Comparison of ENCODE assay signal across 24 cellular contexts in the genomic region with DNA sequence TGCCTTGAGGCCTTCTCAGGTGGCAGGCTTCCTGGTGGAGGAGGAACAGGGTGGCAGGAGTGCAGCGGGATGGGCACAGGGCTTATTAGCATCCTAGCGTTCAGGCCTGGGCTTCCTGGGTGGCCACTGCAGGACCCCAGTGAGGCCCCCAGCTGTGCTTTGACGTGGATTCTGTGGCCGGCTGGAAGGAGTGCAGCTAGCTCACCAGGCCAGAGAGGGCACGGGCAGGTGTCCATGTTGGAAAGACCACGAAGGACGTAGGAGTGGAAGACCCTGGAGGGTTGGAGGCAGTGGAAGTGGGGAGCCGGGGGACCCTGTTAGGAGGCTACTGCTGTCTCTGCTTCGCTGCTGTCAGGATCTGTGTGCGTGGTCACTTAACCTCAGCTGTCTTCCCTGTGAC. TPM values are rescaled to one million over a fixed set of nuclear protein-coding genes. Genes with fewer than 3 reads are reported as not detected.
DNase-seq lines count a peak whose midpoint lies in the region; ATAC-seq, FAIRE-seq and TF ChIP-seq lines count a peak whose summit lies in the region.
"Had no signal": no experiment of that assay in that cellular context is flagged by ENCODE, and none has a peak within 500 bp of the region (broad histone marks: within the 10 kb centered on the region; RNA-seq: fewer than 3 reads in every experiment).

No MANE protein-coding gene starts in this region.

- TF ChIP-seq POLR2A in HepG2 (IDR thresholded peaks at IDR 0.05; ENCODE audit: insufficient read depth in 1 of 2, low read depth in 2 of 2, low read length in 2 of 2) = no peak

- H3K36me3 ChIP-seq in liver (ENCODE audit: control insufficient read depth in 4 of 4, insufficient read depth in 3 of 4, low read depth in 1 of 4, low read length in 3 of 4) (peaks cover 8 to 32% (median 20%) of the 10 kb centered on the region in 4 donors), HepG2 (replicated peaks in 1 of 2; ENCODE audit: control insufficient read depth in 1 of 2, insufficient read depth in 2 of 2, low read length in 2 of 2) (peaks cover 23 to 64% of the 10 kb centered on the region in 2 experiments), aorta (ENCODE audit: control insufficient read depth in 1 of 2, insufficient read depth in 2 of 2, low read length in 1 of 2) (no peaks in the 10 kb centered on the region)

- no TSS peak for BruUV-seq in HepG2 (replicated peaks; lab: Mats Ljungman, UMichigan)

- H3K9ac ChIP-seq in liver (ENCODE audit: low read depth in 1 of 2, low read length in 2 of 2) (no peak overlapping the region), HepG2 (ENCODE audit: insufficient read depth, low read depth, low read length) (no peak overlapping the region)

- ATAC-seq in HepG2 (no peak), aorta (ENCODE audit: low FRiP score) (no peak), HG03520 (IDR thresholded peaks at IDR 0.05; ENCODE audit: unreplicated experiment) (no peak)

- H4K20me1 ChIP-seq in HepG2 (ENCODE audit: insufficient read depth, low read length) = 0 out of 2 replicates have a peak, but pooled peaks cover 4% of the 10 kb centered on the region

- H3K4me1 Mint-ChIP-seq in T-helper 2 cell treated with Interferon-gamma antibody and Interleukin-4, amounts not matched to agents 5 μg/mL and 100 μg/mL, for 36 hours (ENCODE audit: low read depth) = peaks cover 3% of the 10 kb centered on the region
- H3K4me1 Mint-ChIP-seq: CD8-positive, alpha-beta memory T cell; IgD-negative memory B cell had no signal

- no peaks in the 10 kb centered on the region for H3K9me3 Mint-ChIP-seq in T-helper 2 cell treated with Interferon-gamma antibody and Interleukin-4, amounts not matched to agents 5 μg/mL and 100 μg/mL, for 36 hours
- H3K9me3 Mint-ChIP-seq: CD8-positive, alpha-beta memory T cell; IgD-negative memory B cell had no signal

- intact Hi-C loops in HepG2 (cut with micrococcal nuclease; ENCODE audit: unreplicated experiment) (no loop called here), aorta (cut with DNase I) (no loop called here)

- H3K27me3 ChIP-seq in liver (ENCODE audit: control insufficient read depth in 4 of 4, insufficient read depth in 4 of 4, low read length in 3 of 4) (no peaks in the 10 kb centered on the region), HepG2 (ENCODE audit: control insufficient read depth in 1 of 2, insufficient read depth in 2 of 2, low read length in 2 of 2) (no peaks in the 10 kb centered on the region), layer of hippocampus (ENCODE audit: control insufficient read depth, insufficient read depth, low read length) (no peaks in the 10 kb centered on the region), aorta (ENCODE audit: control insufficient read depth in 1 of 2, insufficient read depth in 2 of 2, low read length in 1 of 2) (no peaks in the 10 kb centered on the region)

- H3K27me3 Mint-ChIP-seq in T-helper 2 cell treated with Interferon-gamma antibody and Interleukin-4, amounts not matched to agents 5 μg/mL and 100 μg/mL, for 36 hours (ENCODE audit: low read depth) = no peaks in the 10 kb centered on the region
- H3K27me3 Mint-ChIP-seq: CD8-positive, alpha-beta memory T cell; IgD-negative memory B cell had no signal

- H3K4me3 Mint-ChIP-seq in T-helper 2 cell treated with Interferon-gamma antibody and Interleukin-4, amounts not matched to agents 5 μg/mL and 100 μg/mL, for 36 hours = no peak overlapping the region

- TF ChIP-seq EP300 in HepG2 (IDR thresholded peaks at IDR 0.05; ENCODE audit: low read depth in 2 of 2, low read length in 2 of 2) (no peak), HepG2 (CRISPR knock-in tag; IDR thresholded peaks at IDR 0.05; ENCODE audit: borderline replicate concordance) (no peak)

- no peak for DNase-seq in T-helper 2 cell treated with Interferon-gamma antibody and Interleukin-4, amounts not matched to agents 5 μg/mL and 100 μg/mL, for 36 hours (ENCODE audit: low spot score)
- DNase-seq in T-helper 2 cell (no peak), HepG2 (ENCODE audit: low spot score) (no peak), aorta (peak; percentile 26 to 70), NCI-H1092 treated with DMSO at 0.1 percent for 48 hours (lab: John Stamatoyannopoulos, UW) (no peak)
- DNase-seq: ACHN; Calu3; CD8-positive, alpha-beta memory T cell; GDM1; Karpas-422; NCI-H1417; NCI-H1694 treated with DMSO at 0.1 percent for 48 hours; NCI-H2081 treated with DMSO at 0.1 percent for 48 hours; NCI-H446; NCI-H526; OCI-M1 had no signal

- 96% methylated on average over 10 of the region's 10 CpGs for WGBS in liver
- WGBS in HepG2 (ENCODE audit: low lambda C conversion rate) = 96% methylated on average over 9 of the region's 10 CpGs
- 94% methylated on average over 10 of the region's 10 CpGs for WGBS in aorta, 2 donors

- no peak for FAIRE-seq in HepG2 (lab: Jason Lieb, UNC)
- FAIRE-seq: GM18507, H1, RCC 7860 had no signal

- CTCF ChIA-PET in HepG2 (lab: Yijun Ruan, JAX; ENCODE audit: low intra/inter-chr PET ratio, low total read pairs) = no interaction called here

- peak overlapping the region; percentile 41 for H3K27ac Mint-ChIP-seq in T-helper 2 cell treated with Interferon-gamma antibody and Interleukin-4, amounts not matched to agents 5 μg/mL and 100 μg/mL, for 36 hours
- H3K27ac Mint-ChIP-seq: IgD-negative memory B cell had no signal

- H3K4me3 ChIP-seq in liver (ENCODE audit: low read depth in 1 of 3, low read length in 3 of 3) (no peak overlapping the region), HepG2 (replicated peaks in 1 of 3; ENCODE audit: insufficient read depth in 1 of 3, low read depth in 2 of 3, low read length in 3 of 3) (no peak overlapping the region), aorta (ENCODE audit: low read length in 2 of 2) (no peak overlapping the region)

- TF ChIP-seq RAD21 in liver (IDR thresholded peaks at IDR 0.05) (no peak), HepG2 (CRISPR knock-in tag; IDR thresholded peaks at IDR 0.05) (no peak)

- no peak overlapping the region for H3K4me2 ChIP-seq in HepG2 (ENCODE audit: low read depth, low read length)

- no peaks in the 10 kb centered on the region for H3K79me2 ChIP-seq in HepG2 (ENCODE audit: insufficient read depth, low read length)

- peak overlapping the region; percentile 85 to 86 for H3K27ac ChIP-seq in liver (ENCODE audit: low read depth in 1 of 2, low read length in 2 of 2)
- H3K27ac ChIP-seq in HepG2 (ENCODE audit: extremely low read length, insufficient read depth, low read length) = no peak overlapping the region
- peak overlapping the region; percentile 25 for H3K27ac ChIP-seq in layer of hippocampus (ENCODE audit: low read depth, low read length)
- no peak overlapping the region for H3K27ac ChIP-seq in aorta (ENCODE audit: low read depth in 1 of 2, low read length in 2 of 2)
- H3K27ac ChIP-seq: 22Rv1 had no signal

- TF ChIP-seq CTCF in liver (IDR thresholded peaks at IDR 0.05; ENCODE audit: low read depth, low read length, missing input control) (no peak), HepG2 (CRISPR knock-in tag; IDR thresholded peaks at IDR 0.05) (no peak)

- POLR2A ChIA-PET in HepG2 (lab: Yijun Ruan, JAX) = interaction anchor here (1.5 kb wide), 1 partner anchor 37 kb away, joined by 5 read pairs; a partner anchor contains a TSS

- H3K9me3 ChIP-seq in liver (ENCODE audit: control insufficient read depth in 4 of 4, low read length in 3 of 4) = no peaks in the 10 kb centered on the region
- H3K9me3 ChIP-seq in HepG2 (ENCODE audit: low read length) = no peaks in the 10 kb centered on the region
- H3K9me3 ChIP-seq in aorta (ENCODE audit: control insufficient read depth, low read length) = no peaks in the 10 kb centered on the region

- H3K36me3 Mint-ChIP-seq in T-helper 2 cell treated with Interferon-gamma antibody and Interleukin-4, amounts not matched to agents 5 μg/mL and 100 μg/mL, for 36 hours (ENCODE audit: low read depth) = peaks cover 34% of the 10 kb centered on the region

- in situ Hi-C loops in HepG2 (cut with HindIII; ENCODE audit: extremely low pct_ligation_motif_present, low pct_unique_long_range_greater_than_20kb) = no loop called here

- H3K4me1 ChIP-seq in liver (ENCODE audit: control insufficient read depth in 4 of 4, insufficient read depth in 4 of 4, low read length in 3 of 4) (peaks cover 8 to 27% (median 15%) of the 10 kb centered on the region in 4 donors), HepG2 (ENCODE audit: insufficient read depth, low read length) (peaks cover 32% of the 10 kb centered on the region), aorta (ENCODE audit: control insufficient read depth in 1 of 2, insufficient read depth in 2 of 2, low read length in 2 of 2) (no peaks in the 10 kb centered on the region)

- no peak overlapping the region for H2AFZ ChIP-seq in HepG2 (ENCODE audit: low read length)

RNA-seq across cellular contexts. Expression of a gene that starts 13.3 kb away (rescaled TPM):
- total RNA-seq in liver (10 to 100 TPM; 12.8 to 13.8 TPM), HepG2 (2016; rRNA removed; fragmentation: Illumina TruSeq; extraction: Trizol) (8.6 and 8.9 TPM in 2 replicates), aorta (10 to 100 TPM; 18.1 to 19.2 TPM)
- polyA plus RNA-seq in liver (10 to 100 TPM in 1 of 2 donors, 1 to 10 TPM in 1; 3.6 to 12.5 TPM), HepG2 (2011; rRNA removed) (4.6 and 5.1 TPM in 2 replicates), aorta (1 to 10 TPM; 6.5 to 8.4 TPM)
- total RNA-seq in HepG2 (2016; cell fraction: cytosol; rRNA removed; fragmentation: Illumina TruSeq; extraction: Trizol; ENCODE audit: low read depth) = 2.2 and 3.1 TPM in 2 replicates
- total RNA-seq in HepG2 (2016; cell fraction: insoluble cytoplasmic fraction; rRNA removed; fragmentation: Illumina TruSeq; extraction: Trizol) = 7.2 and 8.0 TPM in 2 replicates
- total RNA-seq in HepG2 (2016; cell fraction: membrane; rRNA removed; fragmentation: Illumina TruSeq; extraction: Trizol) = 11.2 and 13.1 TPM in 2 replicates
- 5.6 and 5.9 TPM in 2 replicates for total RNA-seq in HepG2 (2016; cell fraction: nucleus; rRNA removed; fragmentation: Illumina TruSeq; extraction: Trizol)
- polyA plus RNA-seq in HepG2 (2011; cell fraction: cytosol; rRNA removed) = 5.0 and 5.2 TPM in 2 replicates
- 5.8 and 6.6 TPM in 2 replicates for polyA plus RNA-seq in HepG2 (2011; cell fraction: nucleus; rRNA removed)
- polyA plus RNA-seq in HepG2 (2012) = 8.0 and 9.4 TPM in 2 replicates
- polyA plus RNA-seq in HepG2 (2016; cell fraction: cytosol; fragmentation: Illumina TruSeq; extraction: Trizol; ENCODE audit: low read depth) = 2.2 and 2.7 TPM in 2 replicates
- polyA plus RNA-seq in HepG2 (2016; cell fraction: insoluble cytoplasmic fraction; fragmentation: Illumina TruSeq; extraction: Trizol; ENCODE audit: low read depth) = 10.4 and 13.0 TPM in 2 replicates
- polyA plus RNA-seq in HepG2 (2016; cell fraction: membrane; fragmentation: Illumina TruSeq; extraction: Trizol; ENCODE audit: low read depth) = 8.6 and 9.7 TPM in 2 replicates
- polyA plus RNA-seq in HepG2 (2016; cell fraction: nucleus; fragmentation: Illumina TruSeq; extraction: Trizol; ENCODE audit: insufficient read depth, low read depth) = 10.6 and 12.8 TPM in 2 replicates
- polyA minus RNA-seq in HepG2 (2011; rRNA and poly(A)+ RNA removed; ENCODE audit: low replicate concordance) = 6.9 and 14.2 TPM in 2 replicates
- 3.9 and 5.1 TPM in 2 replicates for polyA minus RNA-seq in HepG2 (2011; cell fraction: cytosol; rRNA and poly(A)+ RNA removed)
- 5.9 and 6.6 TPM in 2 replicates for polyA minus RNA-seq in HepG2 (2011; cell fraction: nucleus; rRNA and poly(A)+ RNA removed)

RNA-seq across cellular contexts. Expression of a gene that starts 37.9 kb away (rescaled TPM):
- total RNA-seq in liver = 10 to 100 TPM in 1 of 2 donors, 1 to 10 TPM in 1; 9.8 to 35.2 TPM
- polyA plus RNA-seq in liver = 10 to 100 TPM; 45.2 to 98.1 TPM
- 141 and 213 TPM in 2 replicates for total RNA-seq in HepG2 (2016; rRNA removed; fragmentation: Illumina TruSeq; extraction: Trizol)
- 24.3 and 28.6 TPM in 2 replicates for total RNA-seq in HepG2 (2016; cell fraction: cytosol; rRNA removed; fragmentation: Illumina TruSeq; extraction: Trizol; ENCODE audit: low read depth)
- total RNA-seq in HepG2 (2016; cell fraction: insoluble cytoplasmic fraction; rRNA removed; fragmentation: Illumina TruSeq; extraction: Trizol) = 139 and 219 TPM in 2 replicates
- total RNA-seq in HepG2 (2016; cell fraction: membrane; rRNA removed; fragmentation: Illumina TruSeq; extraction: Trizol) = 37.5 and 43.6 TPM in 2 replicates
- total RNA-seq in HepG2 (2016; cell fraction: nucleus; rRNA removed; fragmentation: Illumina TruSeq; extraction: Trizol) = 48.8 and 49.5 TPM in 2 replicates
- polyA plus RNA-seq in HepG2 (2011; rRNA removed) = 27.2 and 32.3 TPM in 2 replicates
- 30.3 and 39.4 TPM in 2 replicates for polyA plus RNA-seq in HepG2 (2011; cell fraction: cytosol; rRNA removed)
- 12.6 and 17.4 TPM in 2 replicates for polyA plus RNA-seq in HepG2 (2011; cell fraction: nucleus; rRNA removed)
- 52.6 and 70.0 TPM in 2 replicates for polyA plus RNA-seq in HepG2 (2012)
- 28.9 and 31.1 TPM in 2 replicates for polyA plus RNA-seq in HepG2 (2016; cell fraction: cytosol; fragmentation: Illumina TruSeq; extraction: Trizol; ENCODE audit: low read depth)
- 220 and 231 TPM in 2 replicates for polyA plus RNA-seq in HepG2 (2016; cell fraction: insoluble cytoplasmic fraction; fragmentation: Illumina TruSeq; extraction: Trizol; ENCODE audit: low read depth)
- 28.9 and 29.2 TPM in 2 replicates for polyA plus RNA-seq in HepG2 (2016; cell fraction: membrane; fragmentation: Illumina TruSeq; extraction: Trizol; ENCODE audit: low read depth)
- polyA plus RNA-seq in HepG2 (2016; cell fraction: nucleus; fragmentation: Illumina TruSeq; extraction: Trizol; ENCODE audit: insufficient read depth, low read depth) = 73.7 and 88.9 TPM in 2 replicates
- polyA minus RNA-seq in HepG2 (2011; rRNA and poly(A)+ RNA removed; ENCODE audit: low replicate concordance) = 23.2 and 27.5 TPM in 2 replicates
- 19.1 and 25.1 TPM in 2 replicates for polyA minus RNA-seq in HepG2 (2011; cell fraction: cytosol; rRNA and poly(A)+ RNA removed)
- polyA minus RNA-seq in HepG2 (2011; cell fraction: nucleus; rRNA and poly(A)+ RNA removed) = 36.8 and 50.7 TPM in 2 replicates
- 10 to 100 TPM; 16.1 to 22.0 TPM for total RNA-seq in aorta
- polyA plus RNA-seq in aorta = 10 to 100 TPM; 11.1 to 21.2 TPM

Comparison
In these comparisons a context has a peak if more than half of its experiments do, and no peak if none do; other contexts are left out.
1. H3K27ac ChIP-seq: peak in liver (2 of 2) and layer of hippocampus (single experiment); none in HepG2 (single experiment) and aorta (0 of 2).
2. DNase-seq: peak in aorta (2 of 2); none in T-helper 2 cell treated with Interferon-gamma antibody and Interleukin-4, amounts not matched to agents 5 μg/mL and 100 μg/mL, for 36 hours (single experiment), T-helper 2 cell (0 of 5), HepG2 (single experiment) and NCI-H1092 treated with DMSO at 0.1 percent for 48 hours (single experiment).